1 cellular context compared by ENCODE assay signal in genomic region chr1:54404263-54404662, GRCh38.
TF ChIP-seq lines count a peak whose summit lies in the region.

No MANE protein-coding gene starts in this region.

TF ChIP-seq in GM12878, 131 proteins besides CTCF, POLR2A, EP300 and RAD21:
- TF ChIP-seq YY1 (IDR thresholded peaks at IDR 0.05; ENCODE audit: low read depth, low read length) (peak; percentile 34; the same call in 1 of the 2 replicates), SUZ12 (IDR thresholded peaks at IDR 0.05; ENCODE audit: unreplicated experiment) (no peak)
